Comparison of ENCODE assay signal across 29 cellular contexts in the genomic region with DNA sequence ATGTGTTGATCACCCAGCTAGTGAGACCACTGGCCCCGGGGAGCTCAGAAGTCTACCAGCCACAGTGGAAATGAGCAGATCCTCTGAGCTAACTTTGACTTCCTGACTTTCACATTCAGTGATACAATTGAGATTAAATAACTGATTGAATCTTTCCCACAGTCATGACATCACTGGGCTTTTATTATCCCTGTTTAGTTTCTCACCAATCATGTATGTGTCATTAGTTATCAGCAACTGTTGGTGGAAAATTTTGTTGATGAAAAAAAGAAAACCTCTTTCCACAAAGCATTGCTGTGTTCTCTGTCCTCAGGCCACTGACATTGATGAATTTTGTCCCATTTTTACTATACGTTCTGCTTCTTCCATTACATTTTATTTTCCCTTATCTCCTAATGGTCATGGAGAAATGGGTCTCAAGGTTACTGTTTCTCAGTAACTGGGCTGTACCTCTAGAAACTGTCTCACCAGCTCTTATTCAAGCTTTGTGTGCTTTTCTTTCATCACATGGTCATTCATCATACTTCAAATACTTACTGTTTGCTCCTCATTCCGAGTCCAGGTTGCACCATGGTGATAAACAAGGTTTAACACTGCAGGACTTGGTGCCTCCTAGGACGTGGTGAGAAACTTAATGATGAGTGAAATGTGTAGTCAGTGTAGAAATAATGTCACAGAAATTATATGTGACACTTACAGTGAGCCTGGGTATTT.
DNase-seq lines count a peak whose midpoint lies in the region; ATAC-seq and TF ChIP-seq lines count a peak whose summit lies in the region.
"Had no signal": no experiment of that assay in that cellular context is flagged by ENCODE, and none has a peak within 500 bp of the region (broad histone marks: within the 10 kb centered on the region; RNA-seq: fewer than 3 reads in every experiment).

No MANE protein-coding gene starts in this region.

- peaks cover 20% of the 10 kb centered on the region for H3K4me1 Mint-ChIP-seq in endodermal cell
- H3K4me1 Mint-ChIP-seq: activated T-helper 17 cell treated with anti-CD3 and anti-CD28 coated beads, Interleukin-2, amount 50 U/mL, for 72 hours; CD14-positive monocyte; nephron progenitor cell had no signal

- H3F3A ChIP-seq in SK-N-SH (replicated peaks; ENCODE audit: insufficient read depth), result peaks cover 9% of the 10 kb centered on the region

- no peak overlapping the region for H3K4me3 Mint-ChIP-seq in endodermal cell
- H3K4me3 Mint-ChIP-seq: activated CD8-positive, alpha-beta T cell treated with anti-CD3 and anti-CD28 coated beads, Interleukin-2, amount 10 ng/mL, durations not matched to agents 7 days and 5 days; activated T-helper 17 cell treated with anti-CD3 and anti-CD28 coated beads, Interleukin-2, amount 50 U/mL, for 72 hours; CD14-positive monocyte; nephron progenitor cell had no signal

- H2BK15ac ChIP-seq in mesenchymal stem cell (ENCODE audit: low read depth, poor library complexity, severe bottlenecking), result no peak overlapping the region

- H4K20me1 ChIP-seq in SK-N-SH (ENCODE audit: insufficient read depth), result no peaks in the 10 kb centered on the region

- no peak overlapping the region for H2BK120ac ChIP-seq in mesenchymal stem cell (ENCODE audit: low read depth, low read length)

- intact Hi-C loops in esophagus muscularis mucosa (cut with DNase I), result no loop called here

- H3K23ac ChIP-seq in mesenchymal stem cell (ENCODE audit: low read length in 2 of 2), result no peak overlapping the region

- H3K79me1 ChIP-seq in mesenchymal stem cell (replicated peaks; ENCODE audit: low read length, poor library complexity, severe bottlenecking), result no peaks in the 10 kb centered on the region

- no peak overlapping the region for H3K4ac ChIP-seq in mesenchymal stem cell (ENCODE audit: low read depth in 1 of 2, low read length in 2 of 2)

- no peak overlapping the region for H3K14ac ChIP-seq in mesenchymal stem cell (ENCODE audit: low read length in 2 of 2)

- H3K9me2 ChIP-seq in SK-N-SH, result no peaks in the 10 kb centered on the region

- peak overlapping the region in 1 of 2 experiments; percentile 8; a peak in 2 of 4 replicates for H3K27ac ChIP-seq in SK-N-SH (ENCODE audit: low read depth in 2 of 2, low read length in 1 of 2)
- H3K27ac ChIP-seq in endodermal cell (ENCODE audit: low read depth, low read length), result peak overlapping the region; percentile 50
- no peak overlapping the region for H3K27ac ChIP-seq in mesenchymal stem cell (ENCODE audit: low read length, poor library complexity, severe bottlenecking)
- no peak overlapping the region for H3K27ac ChIP-seq in esophagus muscularis mucosa (replicated peaks in 1 of 4)
- H3K27ac ChIP-seq: breast epithelium, epithelial cell of prostate, suprapubic skin, VCaP had no signal

- no peak for DNase-seq in SK-N-SH
- no peak for DNase-seq in endodermal cell
- peak; percentile 27 for DNase-seq in mesenchymal stem cell
- no peak for DNase-seq in esophagus muscularis mucosa (ENCODE audit: extremely low spot score)
- no peak for DNase-seq in cerebellar nuclear complex (lab: John Stamatoyannopoulos, UW)
- DNase-seq: activated CD4-positive, alpha-beta T cell treated with anti-CD3 and anti-CD28 coated beads for 4 hours; activated CD8-positive, alpha-beta T cell treated with anti-CD3 and anti-CD28 coated beads, Interleukin-2, amount 10 ng/mL, durations not matched to agents 7 days and 5 days; activated naive CD4-positive, alpha-beta T cell treated with anti-CD3 and anti-CD28 coated beads, Interleukin-2, amount 50 U/mL, for 16 hours; amniotic stem cell; Calu3; head of caudate nucleus; NCI-H2029; NCI-H526; nephron progenitor cell; retina; small intestine; stimulated activated naive CD4-positive, alpha-beta T cell treated with Interleukin-2 at 50 U/mL for 16 hours; SW 1271; T-helper 9 cell had no signal

- H2AK5ac ChIP-seq in mesenchymal stem cell (ENCODE audit: low read length, severe bottlenecking), result no peak overlapping the region

- H3K9ac ChIP-seq in SK-N-SH, result no peak overlapping the region
- no peak overlapping the region for H3K9ac ChIP-seq in endodermal cell (ENCODE audit: extremely low read depth, low read length, poor library complexity, severe bottlenecking)
- H3K9ac ChIP-seq in mesenchymal stem cell (ENCODE audit: low read length), result no peak overlapping the region

- no peak overlapping the region for H2BK12ac ChIP-seq in mesenchymal stem cell (ENCODE audit: low read length in 2 of 2)

- no peak for TF ChIP-seq EP300 in SK-N-SH (IDR thresholded peaks at IDR 0.05; ENCODE audit: borderline replicate concordance in 1 of 2, low read depth in 1 of 2, low read length in 1 of 2)
- no peak for TF ChIP-seq EP300 in esophagus muscularis mucosa (IDR thresholded peaks at IDR 0.05)

- TF ChIP-seq POLR2A in esophagus muscularis mucosa (IDR thresholded peaks at IDR 0.05; ENCODE audit: low read depth), result no peak

- no peak overlapping the region for H4K8ac ChIP-seq in mesenchymal stem cell (ENCODE audit: low read length)

- H3K36me3 Mint-ChIP-seq in endodermal cell (ENCODE audit: low read depth), result no peaks in the 10 kb centered on the region

- H3K36me3 ChIP-seq in SK-N-SH (replicated peaks in 1 of 2; ENCODE audit: control insufficient read depth in 1 of 2, insufficient read depth in 2 of 2, low read length in 1 of 2) (peaks cover 6 to 38% of the 10 kb centered on the region in 2 experiments), endodermal cell (ENCODE audit: control insufficient read depth, insufficient read depth, low read length) (no peaks in the 10 kb centered on the region), mesenchymal stem cell (ENCODE audit: control insufficient read depth in 1 of 2, insufficient read depth in 2 of 2, low read depth in 1 of 2, low read length in 2 of 2) (no peaks in the 10 kb centered on the region), esophagus muscularis mucosa (no peaks in the 10 kb centered on the region)
- H3K36me3 ChIP-seq: breast epithelium, suprapubic skin had no signal

- no peak for ATAC-seq in SK-N-SH treated with all-trans-retinoic acid at 6 μM for 48 hours
- no peak for ATAC-seq in GM21390 (IDR thresholded peaks at IDR 0.05; ENCODE audit: unreplicated experiment)
- no peak for ATAC-seq in GM19395 (IDR thresholded peaks at IDR 0.05; ENCODE audit: unreplicated experiment)
- ATAC-seq: activated CD8-positive, alpha-beta T cell treated with anti-CD3 and anti-CD28 coated beads, Interleukin-2, amount 10 ng/mL, durations not matched to agents 7 days and 5 days; activated T-helper 17 cell treated with anti-CD3 and anti-CD28 coated beads, Interleukin-2, amount 50 U/mL, for 72 hours; Right ventricle myocardium inferior had no signal

- CTCF ChIA-PET in SK-N-SH (lab: Yijun Ruan, JAX), result interaction anchor here (1.0 kb wide), 1 partner anchor 9 kb away, joined by 3 read pairs; no protein-coding TSS in a partner anchor

- H4K91ac ChIP-seq in mesenchymal stem cell (ENCODE audit: low read length), result no peak overlapping the region

- 70% methylated on average over 4 of the region's 4 CpGs for WGBS in SK-N-SH (ENCODE audit: low lambda C conversion rate)
- WGBS in endodermal cell (ENCODE audit: insufficient coverage in 1 of 2, insufficient read length in 1 of 2), 2 experiments, result 85 to 91% methylated on average over 4 of the region's 4 CpGs
- WGBS in mesenchymal stem cell, result 82% methylated on average over 4 of the region's 4 CpGs
- WGBS in esophagus muscularis mucosa, result 63% methylated on average over 4 of the region's 4 CpGs

- H3K9me3 Mint-ChIP-seq in endodermal cell, result no peaks in the 10 kb centered on the region
- H3K9me3 Mint-ChIP-seq: nephron progenitor cell had no signal

- H3K27me3 ChIP-seq in SK-N-SH (ENCODE audit: insufficient read depth) (no peaks in the 10 kb centered on the region), endodermal cell (ENCODE audit: control insufficient read depth, insufficient read depth, low read length, poor library complexity, severe bottlenecking) (no peaks in the 10 kb centered on the region), mesenchymal stem cell (ENCODE audit: control insufficient read depth in 1 of 2, insufficient read depth in 1 of 2, low read length in 2 of 2) (no peaks in the 10 kb centered on the region), esophagus muscularis mucosa (no peaks in the 10 kb centered on the region)
- H3K27me3 ChIP-seq: breast epithelium, suprapubic skin had no signal

- H2BK5ac ChIP-seq in mesenchymal stem cell (ENCODE audit: low read depth, low read length, poor library complexity, severe bottlenecking), result no peak overlapping the region

- H3K4me2 ChIP-seq in SK-N-SH (no peak overlapping the region), mesenchymal stem cell (ENCODE audit: low read length, poor library complexity, severe bottlenecking) (no peak overlapping the region)

- peaks cover 2 to 3% of the 10 kb centered on the region in 2 experiments; a peak in 3 of 4 replicates for H3K4me1 ChIP-seq in SK-N-SH (ENCODE audit: control insufficient read depth in 1 of 2, insufficient read depth in 2 of 2, low read depth in 1 of 2, low read length in 1 of 2)
- peaks cover 3% of the 10 kb centered on the region for H3K4me1 ChIP-seq in endodermal cell (ENCODE audit: control insufficient read depth, insufficient read depth, low read length)
- no peaks in the 10 kb centered on the region for H3K4me1 ChIP-seq in mesenchymal stem cell (ENCODE audit: control insufficient read depth, insufficient read depth, low read depth, low read length)
- H3K4me1 ChIP-seq in esophagus muscularis mucosa, result no peaks in the 10 kb centered on the region
- H3K4me1 ChIP-seq: breast epithelium, suprapubic skin had no signal

- TF ChIP-seq RAD21 in SK-N-SH (IDR thresholded peaks at IDR 0.05; ENCODE audit: low read length), result no peak

- H3K27ac Mint-ChIP-seq in endodermal cell, result no peak overlapping the region
- H3K27ac Mint-ChIP-seq: activated CD8-positive, alpha-beta T cell treated with anti-CD3 and anti-CD28 coated beads, Interleukin-2, amount 10 ng/mL, durations not matched to agents 7 days and 5 days; activated T-helper 17 cell treated with anti-CD3 and anti-CD28 coated beads, Interleukin-2, amount 50 U/mL, for 72 hours; CD14-positive monocyte; nephron progenitor cell had no signal

- POLR2A ChIA-PET in SK-N-SH (lab: Yijun Ruan, JAX), result no interaction called here

- no peak overlapping the region for H2AFZ ChIP-seq in SK-N-SH (ENCODE audit: low read depth)
- no peak overlapping the region for H2AFZ ChIP-seq in mesenchymal stem cell (ENCODE audit: low read depth, low read length)

- no peak overlapping the region for H3K18ac ChIP-seq in mesenchymal stem cell (ENCODE audit: low read depth in 1 of 2, low read length in 2 of 2)

- H3K4me3 ChIP-seq in SK-N-SH (ENCODE audit: low read depth in 2 of 2, low read length in 1 of 2) (no peak overlapping the region), endodermal cell (ENCODE audit: low read length) (no peak overlapping the region), mesenchymal stem cell (ENCODE audit: insufficient read depth in 1 of 2, low read depth in 1 of 2, low read length in 2 of 2) (no peak overlapping the region), esophagus muscularis mucosa (no peak overlapping the region)
- H3K4me3 ChIP-seq: breast epithelium, suprapubic skin had no signal

- TF ChIP-seq CTCF in SK-N-SH (IDR thresholded peaks at IDR 0.05) (no peak), endodermal cell (conservative IDR thresholded peaks at IDR 0.05) (no peak), esophagus muscularis mucosa (IDR thresholded peaks at IDR 0.05) (no peak)

- H3K79me2 ChIP-seq in SK-N-SH (ENCODE audit: insufficient read depth), result no peaks in the 10 kb centered on the region

- H3K27me3 Mint-ChIP-seq in endodermal cell (ENCODE audit: insufficient read depth), result no peaks in the 10 kb centered on the region
- H3K27me3 Mint-ChIP-seq: activated T-helper 17 cell treated with anti-CD3 and anti-CD28 coated beads, Interleukin-2, amount 50 U/mL, for 72 hours had no signal

- H3K9me3 ChIP-seq in SK-N-SH, result no peaks in the 10 kb centered on the region; the same call in none of the 2 replicates
- no peaks in the 10 kb centered on the region for H3K9me3 ChIP-seq in endodermal cell (ENCODE audit: control insufficient read depth, low read length)
- no peaks in the 10 kb centered on the region for H3K9me3 ChIP-seq in mesenchymal stem cell (ENCODE audit: control insufficient read depth, low read length)
- no peaks in the 10 kb centered on the region for H3K9me3 ChIP-seq in esophagus muscularis mucosa
- H3K9me3 ChIP-seq: breast epithelium, suprapubic skin had no signal
